34 cellular contexts compared by ENCODE assay signal in genomic region chr16:59941581-59941980, GRCh38.
DNase-seq lines count a peak whose midpoint lies in the region; ATAC-seq, FAIRE-seq and TF ChIP-seq lines count a peak whose summit lies in the region.
"Had no signal": no experiment of that assay in that cellular context is flagged by ENCODE, and none has a peak within 500 bp of the region (broad histone marks: within the 10 kb centered on the region; RNA-seq: fewer than 3 reads in every experiment).

No MANE protein-coding gene starts in this region.

- no peak overlapping the region for H3K4ac ChIP-seq in mesendoderm (ENCODE audit: low read depth, low read length)

- H2AFZ ChIP-seq in neural cell (ENCODE audit: low read depth, low read length) = no peak overlapping the region

- no peak overlapping the region for H4K8ac ChIP-seq in mesendoderm (ENCODE audit: low read depth, low read length)

- H3K9ac ChIP-seq in endocrine pancreas (ENCODE audit: control insufficient read depth, insufficient read depth, low read length) (no peak overlapping the region), neural cell (ENCODE audit: low read length) (no peak overlapping the region), mesendoderm (ENCODE audit: low read length) (no peak overlapping the region)
- H3K9ac ChIP-seq: BLaER1; BLaER1 treated with 17β-estradiol and CSF1 and Interleukin-3, amounts not matched to agents 10 nM and 100 nM had no signal

- H3K4me1 ChIP-seq in endocrine pancreas (ENCODE audit: control insufficient read depth, insufficient read depth, low read length) (no peaks in the 10 kb centered on the region), mesendoderm (ENCODE audit: control insufficient read depth, low read depth, low read length) (no peaks in the 10 kb centered on the region)
- H3K4me1 ChIP-seq: BE2C; BLaER1; BLaER1 treated with 17β-estradiol and CSF1 and Interleukin-3, amounts not matched to agents 10 nM and 100 nM; Caco-2 had no signal

- no CpG with 5 or more reads among the region's 3 CpGs for WGBS in mesendoderm (ENCODE audit: extremely low coverage, insufficient coverage, low lambda C conversion rate)

- H3K9me3 ChIP-seq in endocrine pancreas (ENCODE audit: control insufficient read depth, low read length) (no peaks in the 10 kb centered on the region), neural cell (ENCODE audit: low read length) (no peaks in the 10 kb centered on the region)
- H3K9me3 ChIP-seq: BE2C, BLaER1, Caco-2 had no signal

- no peak overlapping the region for H3K4me2 ChIP-seq in neural cell (ENCODE audit: low read length)
- no peak overlapping the region for H3K4me2 ChIP-seq in mesendoderm (ENCODE audit: low read length)
- H3K4me2 ChIP-seq: A549; BLaER1; BLaER1 treated with 17β-estradiol and CSF1 and Interleukin-3, amounts not matched to agents 10 nM and 100 nM had no signal

- DNase-seq in NCI-H748 (lab: John Stamatoyannopoulos, UW; ENCODE audit: unreplicated experiment) = peak; percentile 7
- no peak for DNase-seq in NCI-H748 treated with DMSO at 0.1 percent for 48 hours (lab: John Stamatoyannopoulos, UW)
- DNase-seq in mesendoderm = no peak
- no peak for DNase-seq in NCI-H1930 (lab: John Stamatoyannopoulos, UW)
- DNase-seq: 8988T; ACHN; AML-193; BE2C; C1 segment of cervical spinal cord; Caco-2; Calu3; CD4-positive, alpha-beta memory T cell; CD4-positive, alpha-beta T cell; CD4-positive, CD25-positive, alpha-beta regulatory T cell; CD8-positive, alpha-beta memory T cell; CD8-positive, alpha-beta T cell; COR-L47; DMS 273 treated with DMSO at 0.1 percent for 48 hours; DMS153; DMS53; DMS79; DMS79 treated with DMSO at 0.1 percent for 48 hours; DND-41; EL had no signal

- TF ChIP-seq EP300 in neural cell (conservative IDR thresholded peaks at IDR 0.05; ENCODE audit: poor library complexity, severe bottlenecking) = peak; percentile 91

- H3K23ac ChIP-seq in mesendoderm (ENCODE audit: low read length) = no peak overlapping the region

- TF ChIP-seq RAD21 in neural cell (conservative IDR thresholded peaks at IDR 0.05) = peak; percentile 20

- H3K36me3 ChIP-seq in endocrine pancreas (ENCODE audit: control insufficient read depth, insufficient read depth, low read length) = no peaks in the 10 kb centered on the region
- H3K36me3 ChIP-seq in neural cell (ENCODE audit: insufficient read depth, low read length) = no peaks in the 10 kb centered on the region
- H3K36me3 ChIP-seq in mesendoderm (ENCODE audit: control insufficient read depth, insufficient read depth, low read length) = no peaks in the 10 kb centered on the region
- H3K36me3 ChIP-seq: BE2C; BLaER1; BLaER1 treated with 17β-estradiol and CSF1 and Interleukin-3, amounts not matched to agents 10 nM and 100 nM had no signal

- H3K4me3 ChIP-seq in endocrine pancreas (ENCODE audit: control insufficient read depth, insufficient read depth, low read length) (peak overlapping the region; percentile 0), neural cell (ENCODE audit: low read length) (no peak overlapping the region), mesendoderm (ENCODE audit: low read length) (no peak overlapping the region)
- H3K4me3 ChIP-seq: A549; BLaER1; BLaER1 treated with 17β-estradiol and CSF1 and Interleukin-3, amounts not matched to agents 10 nM and 100 nM had no signal

- H3F3A ChIP-seq in neural cell (ENCODE audit: insufficient read depth, low read length, poor library complexity, severe bottlenecking) = no peaks in the 10 kb centered on the region

- H2BK15ac ChIP-seq in mesendoderm (replicated peaks; ENCODE audit: low read depth) = no peak overlapping the region

- no peak overlapping the region for H2BK120ac ChIP-seq in mesendoderm (ENCODE audit: low read depth, low read length)

- H3K27me3 ChIP-seq in endocrine pancreas (ENCODE audit: control insufficient read depth, insufficient read depth, low read length) = no peaks in the 10 kb centered on the region
- H3K27me3 ChIP-seq in neural cell (ENCODE audit: insufficient read depth, low read depth, low read length) = no peaks in the 10 kb centered on the region
- no peaks in the 10 kb centered on the region for H3K27me3 ChIP-seq in mesendoderm (ENCODE audit: insufficient read depth, low read length, poor library complexity)
- H3K27me3 ChIP-seq: BE2C; BLaER1; BLaER1 treated with 17β-estradiol and CSF1 and Interleukin-3, amounts not matched to agents 10 nM and 100 nM had no signal

- ATAC-seq in GM18858 (IDR thresholded peaks at IDR 0.05; ENCODE audit: unreplicated experiment) = no peak
- ATAC-seq: A549; CD8-positive, alpha-beta T cell had no signal

- no peak overlapping the region for H3K56ac ChIP-seq in mesendoderm (ENCODE audit: low read length)

- no peaks in the 10 kb centered on the region for H3K9me2 ChIP-seq in neural cell (ENCODE audit: insufficient read depth, low read length)

- H4K5ac ChIP-seq in mesendoderm (ENCODE audit: low read length) = no peak overlapping the region

- no peak for TF ChIP-seq CTCF in neural cell (IDR thresholded peaks at IDR 0.05; ENCODE audit: poor library complexity, severe bottlenecking)

- H4K20me1 ChIP-seq in neural cell (ENCODE audit: insufficient read depth) = no peaks in the 10 kb centered on the region
- H4K20me1 ChIP-seq: BLaER1; BLaER1 treated with 17β-estradiol and CSF1 and Interleukin-3, amounts not matched to agents 10 nM and 100 nM had no signal

- H3K79me2 ChIP-seq in neural cell (replicated peaks; ENCODE audit: insufficient read depth, low read length) (no peaks in the 10 kb centered on the region), mesendoderm (ENCODE audit: control insufficient read depth, insufficient read depth, low read length) (no peaks in the 10 kb centered on the region)

- peak; percentile 88 for FAIRE-seq in islet of Langerhans (lab: Jason Lieb, UNC)
- FAIRE-seq: A549, D721Med had no signal

- no peak overlapping the region for H3K27ac ChIP-seq in neural cell (ENCODE audit: low read length)
- H3K27ac ChIP-seq in mesendoderm (ENCODE audit: low read depth, low read length) = no peak overlapping the region
- H3K27ac ChIP-seq: 22Rv1; A549; BLaER1; BLaER1 treated with 17β-estradiol and CSF1 and Interleukin-3, amounts not matched to agents 10 nM and 100 nM; C4-2B had no signal

- no peak overlapping the region for H2BK5ac ChIP-seq in mesendoderm (ENCODE audit: low read length)

- H3K18ac ChIP-seq in mesendoderm (ENCODE audit: low read length) = no peak overlapping the region

- no peak overlapping the region for H2AK5ac ChIP-seq in mesendoderm (ENCODE audit: low read length)

- no peaks in the 10 kb centered on the region for H3K79me1 ChIP-seq in mesendoderm (ENCODE audit: low read length)

TF ChIP-seq in neural cell, 6 proteins besides CTCF, POLR2A, EP300 and RAD21:
- TF ChIP-seq REST (IDR thresholded peaks at IDR 0.05; ENCODE audit: borderline replicate concordance) (peak; percentile 37), EZH2 (IDR thresholded peaks at IDR 0.05; ENCODE audit: borderline replicate concordance, insufficient read depth, low read length, poor library complexity, severe bottlenecking) (no peak), MXI1 (conservative IDR thresholded peaks at IDR 0.05; ENCODE audit: poor library complexity, severe bottlenecking) (no peak), POLR2AphosphoS5 (IDR thresholded peaks at IDR 0.05) (peak; percentile 93)
TF ChIP-seq in neural cell: peak in this region for 2.
